Comparison of ENCODE assay signal across 20 cellular contexts in the genomic region with DNA sequence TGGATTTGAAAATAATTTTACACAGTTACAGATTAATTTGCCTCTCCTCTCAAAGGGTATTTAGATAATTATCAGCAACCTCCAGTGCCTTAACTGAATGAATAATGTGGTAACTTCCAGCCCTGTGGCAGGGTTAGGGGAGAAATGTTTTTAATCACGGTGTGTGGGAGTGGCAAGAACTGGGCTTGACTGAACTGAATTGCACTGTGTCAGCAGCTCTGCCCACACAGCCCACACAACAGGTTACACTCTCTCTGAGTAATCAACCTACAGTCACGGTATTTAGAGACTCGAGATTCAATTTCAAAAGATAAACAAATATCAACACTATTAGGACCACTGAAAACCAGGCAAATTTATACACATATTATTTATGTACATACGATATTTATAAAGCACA.
DNase-seq lines count a peak whose midpoint lies in the region; ATAC-seq and TF ChIP-seq lines count a peak whose summit lies in the region.
"Had no signal": no experiment of that assay in that cellular context is flagged by ENCODE, and none has a peak within 500 bp of the region (broad histone marks: within the 10 kb centered on the region; RNA-seq: fewer than 3 reads in every experiment).

No MANE protein-coding gene starts in this region.

- H3K4me3 ChIP-seq in NB4 (ENCODE audit: low read depth, low read length), result no peak overlapping the region
- no peak overlapping the region for H3K4me3 ChIP-seq in retinal pigment epithelial cell (ENCODE audit: low read length)
- H3K4me3 ChIP-seq in stomach, result no peak overlapping the region
- H3K4me3 ChIP-seq: HAP-1, SJSA1 had no signal

- peaks cover 0 to 8% (median 3%) of the 10 kb centered on the region in 4 donors for H3K9me3 ChIP-seq in stomach
- H3K9me3 ChIP-seq: HAP-1, SJSA1 had no signal

- H3K4me3 Mint-ChIP-seq in activated T-cell treated with anti-CD3 and anti-CD28 coated beads, Interleukin-2, amount 50 U/mL, for 72 hours, result no peak overlapping the region
- H3K4me3 Mint-ChIP-seq: activated CD4-positive, alpha-beta T cell treated with anti-CD3 and anti-CD28 coated beads for 36 hours; activated T-cell treated with anti-CD3 and anti-CD28 coated beads, Interleukin-2, amount 50 U/mL, for 24 hours; immature natural killer cell; stimulated activated naive B cell treated with anti-CD40 and anti-IgM and Interleukin-4, amounts not matched to agents 10 μg/mL and 1 μg/mL and 100 μg/mL, for 72 hours had no signal

- TF ChIP-seq POLR2A in NB4 (IDR thresholded peaks at IDR 0.05; ENCODE audit: extremely low read depth, insufficient read length) (no peak), erythroblast (IDR thresholded peaks at IDR 0.05; ENCODE audit: low read length) (no peak), stomach (IDR thresholded peaks at IDR 0.05) (no peak)

- H3K4me1 ChIP-seq in stomach, result no peaks in the 10 kb centered on the region
- H3K4me1 ChIP-seq: HAP-1, SJSA1 had no signal

- no peaks in the 10 kb centered on the region for H3K27me3 ChIP-seq in stomach
- H3K27me3 ChIP-seq: SJSA1 had no signal

- no peak for TF ChIP-seq CTCF in NB4 (IDR thresholded peaks at IDR 0.05; ENCODE audit: low read depth, low read length)
- no peak for TF ChIP-seq CTCF in retinal pigment epithelial cell (conservative IDR thresholded peaks at IDR 0.05; ENCODE audit: low read depth, low read length)
- no peak for TF ChIP-seq CTCF in stomach (IDR thresholded peaks at IDR 0.05)

- ATAC-seq in activated T-cell treated with anti-CD3 and anti-CD28 coated beads, Interleukin-2, amount 50 U/mL, for 72 hours (replicated peaks in 1 of 2), result peak in 1 of 2 donors; percentile 66
- no peak for ATAC-seq in GM19452 (IDR thresholded peaks at IDR 0.05; ENCODE audit: unreplicated experiment)
- ATAC-seq: activated CD4-positive, alpha-beta T cell treated with anti-CD3 and anti-CD28 coated beads for 36 hours; stimulated activated naive B cell treated with anti-CD40 and anti-IgM and Interleukin-4, amounts not matched to agents 10 μg/mL and 1 μg/mL and 100 μg/mL, for 72 hours had no signal

- H3K36me3 ChIP-seq in stomach, result no peaks in the 10 kb centered on the region
- H3K36me3 ChIP-seq: HAP-1, SJSA1 had no signal

- H3K27ac Mint-ChIP-seq in activated T-cell treated with anti-CD3 and anti-CD28 coated beads, Interleukin-2, amount 50 U/mL, for 72 hours, result no peak overlapping the region
- H3K27ac Mint-ChIP-seq: activated CD4-positive, alpha-beta T cell treated with anti-CD3 and anti-CD28 coated beads for 36 hours; activated T-cell treated with anti-CD3 and anti-CD28 coated beads, Interleukin-2, amount 50 U/mL, for 24 hours; immature natural killer cell; stimulated activated naive B cell treated with anti-CD40 and anti-IgM and Interleukin-4, amounts not matched to agents 10 μg/mL and 1 μg/mL and 100 μg/mL, for 72 hours had no signal

- H3K27me3 Mint-ChIP-seq in activated T-cell treated with anti-CD3 and anti-CD28 coated beads, Interleukin-2, amount 50 U/mL, for 72 hours (ENCODE audit: low read depth), result no peaks in the 10 kb centered on the region
- H3K27me3 Mint-ChIP-seq: activated CD4-positive, alpha-beta T cell treated with anti-CD3 and anti-CD28 coated beads for 36 hours; activated T-cell treated with anti-CD3 and anti-CD28 coated beads, Interleukin-2, amount 50 U/mL, for 24 hours; stimulated activated naive B cell treated with anti-CD40 and anti-IgM and Interleukin-4, amounts not matched to agents 10 μg/mL and 1 μg/mL and 100 μg/mL, for 72 hours had no signal

- DNase-seq in activated T-cell treated with anti-CD3 and anti-CD28 coated beads, Interleukin-2, amount 50 U/mL, for 72 hours, result peak; percentile 2 to 3
- DNase-seq in activated T-cell treated with anti-CD3 and anti-CD28 coated beads for 4 hours (no peak), NB4 (ENCODE audit: low read depth) (peak; percentile 19), dedifferentiated amniotic fluid mesenchymal stem cell (ENCODE audit: extremely low spot score) (peak; percentile 15), retinal pigment epithelial cell (ENCODE audit: low read depth) (peak; percentile 60), erythroblast (lab: John Stamatoyannopoulos, UW) (no peak), stomach (no peak)
- DNase-seq: activated CD4-positive, alpha-beta T cell treated with anti-CD3 and anti-CD28 coated beads for 36 hours; activated T-cell treated with anti-CD3 and anti-CD28 coated beads, Interleukin-2, amount 50 U/mL, for 24 hours; GF-D8; glutamatergic neuron; immature natural killer cell; IMR-90; NCI-H1048; NCI-H2171 treated with DMSO at 0.1 percent for 48 hours; stimulated activated naive B cell treated with anti-CD40 and anti-IgM and Interleukin-4, amounts not matched to agents 10 μg/mL and 1 μg/mL and 100 μg/mL, for 72 hours; T1000 had no signal

- no peaks in the 10 kb centered on the region for H3K4me1 Mint-ChIP-seq in activated T-cell treated with anti-CD3 and anti-CD28 coated beads, Interleukin-2, amount 50 U/mL, for 72 hours (ENCODE audit: low read depth)
- H3K4me1 Mint-ChIP-seq: activated CD4-positive, alpha-beta T cell treated with anti-CD3 and anti-CD28 coated beads for 36 hours; immature natural killer cell; stimulated activated naive B cell treated with anti-CD40 and anti-IgM and Interleukin-4, amounts not matched to agents 10 μg/mL and 1 μg/mL and 100 μg/mL, for 72 hours had no signal

- no peak overlapping the region for H3K27ac ChIP-seq in stomach
- H3K27ac ChIP-seq: SJSA1 had no signal

- no peak for TF ChIP-seq EP300 in stomach (IDR thresholded peaks at IDR 0.05)

- H3K9me3 Mint-ChIP-seq in activated T-cell treated with anti-CD3 and anti-CD28 coated beads, Interleukin-2, amount 50 U/mL, for 72 hours, result peaks cover 3 to 4% of the 10 kb centered on the region in 2 donors

- no peaks in the 10 kb centered on the region for H3K36me3 Mint-ChIP-seq in activated T-cell treated with anti-CD3 and anti-CD28 coated beads, Interleukin-2, amount 50 U/mL, for 72 hours (ENCODE audit: insufficient read depth in 2 of 2)
- H3K36me3 Mint-ChIP-seq: immature natural killer cell; stimulated activated naive B cell treated with anti-CD40 and anti-IgM and Interleukin-4, amounts not matched to agents 10 μg/mL and 1 μg/mL and 100 μg/mL, for 72 hours had no signal

- 39 to 46% (median 42%) methylated on average over 4 of the region's 4 CpGs for WGBS in stomach, 5 donors

- intact Hi-C loops in stomach (cut with DNase I; ENCODE audit: low total_unique reads), result no loop called here

Comparison
In these comparisons a context has a peak if more than half of its experiments do, and no peak if none do; other contexts are left out.
1. DNase-seq: peak in activated T-cell treated with anti-CD3 and anti-CD28 coated beads, Interleukin-2, amount 50 U/mL, for 72 hours (2 of 2), NB4 (single experiment), dedifferentiated amniotic fluid mesenchymal stem cell (single experiment) and retinal pigment epithelial cell (single experiment); none in activated T-cell treated with anti-CD3 and anti-CD28 coated beads for 4 hours (single experiment), erythroblast (0 of 2) and stomach (single experiment).